In genomic region chr1:145962157-145963102, GRCh38 we compare ENCODE assay signal across 1 cellular context.
TF ChIP-seq lines count a peak whose summit lies in the region.

No MANE protein-coding gene starts in this region.

TF ChIP-seq in SK-N-SH treated with all-trans-retinoic acid at 6 μM for 48 hours, 23 proteins besides CTCF, POLR2A, EP300 and RAD21 (continued from another document):
- TF ChIP-seq TSHZ2 (CRISPR knock-in tag; IDR thresholded peaks at IDR 0.05) (no peak), ZFP3 (CRISPR knock-in tag; IDR thresholded peaks at IDR 0.05) (no peak), PPARA (CRISPR knock-in tag; IDR thresholded peaks at IDR 0.05; ENCODE audit: borderline replicate concordance) (no peak), ZC3H10 (CRISPR knock-in tag; IDR thresholded peaks at IDR 0.05) (no peak)
